8 cellular contexts compared by ENCODE assay signal in the genomic region with DNA sequence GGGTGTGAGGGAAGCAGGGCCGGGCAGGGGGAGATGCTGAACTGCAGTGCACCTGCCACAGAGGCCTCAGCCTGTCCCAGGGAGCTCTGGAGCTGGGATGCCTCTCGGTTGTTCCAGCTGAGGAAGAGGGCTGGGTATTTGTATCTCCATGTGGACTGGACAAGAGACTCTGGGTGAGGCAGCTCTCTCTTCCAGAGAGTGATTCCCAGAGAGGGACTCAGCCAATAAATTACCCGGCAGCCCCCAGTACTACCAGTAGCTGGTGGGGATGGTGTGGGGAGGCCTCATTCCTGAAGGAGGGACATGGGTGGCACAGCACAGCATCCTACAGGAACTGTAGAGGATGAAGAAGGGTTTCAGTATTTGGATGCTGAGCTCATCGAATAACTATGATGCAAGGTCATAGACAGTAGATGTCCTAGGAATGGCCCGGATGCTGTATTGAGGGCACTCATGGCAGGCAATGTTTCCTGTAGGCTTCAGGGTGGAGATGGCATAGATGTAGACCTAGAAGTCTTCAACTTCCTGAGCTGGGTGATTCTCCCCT. TPM values are rescaled to one million over a fixed set of nuclear protein-coding genes. Genes with fewer than 3 reads are reported as not detected.
DNase-seq lines count a peak whose midpoint lies in the region; ATAC-seq, FAIRE-seq and TF ChIP-seq lines count a peak whose summit lies in the region.
"Had no signal": no experiment of that assay in that cellular context is flagged by ENCODE, and none has a peak within 500 bp of the region (broad histone marks: within the 10 kb centered on the region; RNA-seq: fewer than 3 reads in every experiment).

No MANE protein-coding gene starts in this region.

- ATAC-seq in Right ventricle myocardium superior (ENCODE audit: poor library complexity) (peak; percentile 25), HG03175 (IDR thresholded peaks at IDR 0.05; ENCODE audit: unreplicated experiment) (no peak)
- peak in 1 of 2 donors; percentile 2 for ATAC-seq in stimulated activated naive B cell treated with anti-CD40 and anti-IgM and Interleukin-4, amounts not matched to agents 10 μg/mL and 1 μg/mL and 100 μg/mL, for 72 hours (replicated peaks)

- peaks cover 38 to 56% of the 10 kb centered on the region in 2 donors for H3K36me3 Mint-ChIP-seq in stimulated activated naive B cell treated with anti-CD40 and anti-IgM and Interleukin-4, amounts not matched to agents 10 μg/mL and 1 μg/mL and 100 μg/mL, for 72 hours

- H3K36me3 ChIP-seq in OCI-LY1 (ENCODE audit: insufficient read depth, low read length): no peaks in the 10 kb centered on the region

- peak overlapping the region; percentile 85 for H3K4me2 ChIP-seq in OCI-LY1 (ENCODE audit: low read length)

- H3K9me3 ChIP-seq in OCI-LY1 (ENCODE audit: low read length): no peaks in the 10 kb centered on the region

- H3K4me1 ChIP-seq in OCI-LY1 (ENCODE audit: insufficient read depth, low read length, severe bottlenecking): peaks cover 40% of the 10 kb centered on the region

- H3K4me3 Mint-ChIP-seq in stimulated activated naive B cell treated with anti-CD40 and anti-IgM and Interleukin-4, amounts not matched to agents 10 μg/mL and 1 μg/mL and 100 μg/mL, for 72 hours: peak overlapping the region; percentile 88 to 98

- H3K4me1 Mint-ChIP-seq in stimulated activated naive B cell treated with anti-CD40 and anti-IgM and Interleukin-4, amounts not matched to agents 10 μg/mL and 1 μg/mL and 100 μg/mL, for 72 hours: peaks cover 45 to 84% of the 10 kb centered on the region in 2 donors

- H3K79me2 ChIP-seq in OCI-LY1 (ENCODE audit: insufficient read depth, low read length): no peaks in the 10 kb centered on the region

- H3K9me2 ChIP-seq in OCI-LY1 (ENCODE audit: low read depth, low read length): no peaks in the 10 kb centered on the region

- H4K20me1 ChIP-seq in OCI-LY1 (ENCODE audit: insufficient read depth, low read length): no peaks in the 10 kb centered on the region

- no peaks in the 10 kb centered on the region for H3F3A ChIP-seq in OCI-LY1 (ENCODE audit: insufficient read depth, low read length)

- no peaks in the 10 kb centered on the region for H3K27me3 Mint-ChIP-seq in stimulated activated naive B cell treated with anti-CD40 and anti-IgM and Interleukin-4, amounts not matched to agents 10 μg/mL and 1 μg/mL and 100 μg/mL, for 72 hours

- peak; percentile 36 for FAIRE-seq in GM18507 (lab: Jason Lieb, UNC)
- no peak for FAIRE-seq in urothelium cell line (lab: Jason Lieb, UNC)

- no peak for TF ChIP-seq CTCF in OCI-LY1 (IDR thresholded peaks at IDR 0.05; ENCODE audit: low read length)

- no peak overlapping the region for H3K27ac ChIP-seq in OCI-LY1 (ENCODE audit: low read depth, low read length, poor library complexity, severe bottlenecking)

- H3K27ac Mint-ChIP-seq in stimulated activated naive B cell treated with anti-CD40 and anti-IgM and Interleukin-4, amounts not matched to agents 10 μg/mL and 1 μg/mL and 100 μg/mL, for 72 hours: peak overlapping the region; percentile 98

- H2AFZ ChIP-seq in OCI-LY1 (ENCODE audit: low read length): no peak overlapping the region

- peak overlapping the region; percentile 68 for H3K4me3 ChIP-seq in OCI-LY1 (ENCODE audit: low read depth, low read length, poor library complexity, severe bottlenecking)

- no peaks in the 10 kb centered on the region for H3K9me3 Mint-ChIP-seq in stimulated activated naive B cell treated with anti-CD40 and anti-IgM and Interleukin-4, amounts not matched to agents 10 μg/mL and 1 μg/mL and 100 μg/mL, for 72 hours

- DNase-seq in GM18507 (ENCODE audit: extremely low spot score, insufficient read length, low read depth) (no peak), Right ventricle myocardium superior (no peak), middle frontal gyrus (ENCODE audit: extremely low spot score, low spot score) (no peak), urothelium cell line (ENCODE audit: low spot score) (no peak)
- no peak for DNase-seq in stimulated activated naive B cell treated with anti-CD40 and anti-IgM and Interleukin-4, amounts not matched to agents 10 μg/mL and 1 μg/mL and 100 μg/mL, for 72 hours
- DNase-seq: activated gamma-delta T cell treated with Interleukin-2 at 50 U/mL for 16 hours had no signal

- no peaks in the 10 kb centered on the region for H3K27me3 ChIP-seq in OCI-LY1 (ENCODE audit: insufficient read depth, low read length)

- intact Hi-C loops in Right ventricle myocardium superior (cut with DNase I): no loop called here

- peak overlapping the region; percentile 67; the same call in 1 of the 2 replicates for H3K9ac ChIP-seq in OCI-LY1 (ENCODE audit: low read length)

RNA-seq across cellular contexts. Expression of gene FGD2, which starts 1.4 kb away (rescaled TPM):
- total RNA-seq in Right ventricle myocardium superior: 5.7 TPM

RNA-seq across cellular contexts. Expression of gene MTCH1, which starts 20.9 kb away (rescaled TPM):
- 205 TPM for total RNA-seq in Right ventricle myocardium superior

RNA-seq across cellular contexts. Expression of gene PI16, which starts 52.3 kb away (rescaled TPM):
- total RNA-seq in Right ventricle myocardium superior: 27.8 TPM
